ENCODE assay signal across 17 cellular contexts in the genomic region with DNA sequence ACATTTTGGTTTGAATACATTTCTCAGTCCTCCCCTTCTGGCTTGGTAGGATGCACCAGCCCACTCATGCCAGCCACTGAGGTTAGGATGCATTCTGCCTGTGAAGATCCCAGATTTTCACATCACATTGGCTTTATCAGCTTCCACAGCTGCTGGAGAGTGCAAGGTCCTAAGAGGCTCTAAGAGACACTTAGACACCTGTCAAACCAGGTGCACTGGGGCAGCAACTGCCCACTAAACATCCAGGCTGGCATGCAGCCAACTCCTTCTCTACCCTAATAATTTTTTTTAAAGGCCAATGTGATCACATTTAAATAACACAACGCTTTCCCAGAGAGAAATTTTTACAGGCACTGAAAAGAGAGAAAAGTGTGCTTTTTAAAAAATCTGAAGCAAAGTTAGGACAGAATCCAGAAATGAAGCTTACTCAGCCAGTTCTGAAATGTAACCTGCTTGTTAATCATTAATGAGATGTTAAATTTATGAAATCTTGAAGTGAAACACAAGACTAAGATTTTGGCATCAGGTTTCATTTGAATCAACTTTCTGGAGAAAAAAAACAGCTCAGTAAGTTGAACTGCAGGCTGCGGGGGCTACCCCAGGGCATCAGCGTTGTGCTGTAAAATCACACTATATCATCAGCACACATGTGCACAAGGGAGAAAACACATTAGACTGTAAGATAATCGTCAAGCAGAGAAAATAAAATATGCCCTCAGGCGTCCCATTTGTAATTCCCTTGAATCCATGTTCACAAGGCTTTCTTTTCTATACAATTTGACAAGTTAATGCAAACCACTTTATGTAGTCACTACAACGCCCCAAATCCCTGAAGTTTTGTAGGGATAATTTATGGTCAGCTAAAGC.
A peak's percentile ranks its signal among the peaks of the same experiment; 100 is the strongest.
DNase-seq lines count a peak whose midpoint lies in the region; FAIRE-seq and TF ChIP-seq lines count a peak whose summit lies in the region.
"Had no signal": no experiment of that assay in that cellular context is flagged by ENCODE, and none has a peak within 500 bp of the region (broad histone marks: within the 10 kb centered on the region; RNA-seq: fewer than 3 reads in every experiment).

No MANE protein-coding gene starts in this region.

- no peak overlapping the region for H3K4me3 ChIP-seq in LNCaP clone FGC (ENCODE audit: low read depth, low read length)
- H3K4me3 ChIP-seq in kidney (ENCODE audit: low read length in 2 of 2) = peak overlapping the region in 1 of 2 donors; percentile 44
- H3K4me3 ChIP-seq: upper lobe of left lung had no signal

- intact Hi-C loops in kidney (cut with DNase I) = no loop called here

- no peak overlapping the region for H3K27ac ChIP-seq in kidney (ENCODE audit: low read depth in 2 of 2, low read length in 2 of 2)
- H3K27ac ChIP-seq: epithelial cell of prostate, parathyroid adenoma, upper lobe of left lung had no signal

- DNase-seq in COR-L47 (lab: John Stamatoyannopoulos, UW) = peak; percentile 84
- DNase-seq in LNCaP clone FGC (ENCODE audit: low read depth) = peak; percentile 26
- DNase-seq in NCI-H524 (lab: John Stamatoyannopoulos, UW) = peak; percentile 98 to 100
- DNase-seq in kidney = no peak
- no peak for DNase-seq in NK-92 (lab: John Stamatoyannopoulos, UW; ENCODE audit: unreplicated experiment)
- DNase-seq in frontal cortex (ENCODE audit: low spot score in 2 of 2) = no peak
- no peak for DNase-seq in activated CD4-positive, CD25-positive, alpha-beta regulatory T cell treated with anti-CD3 and anti-CD28 coated beads, Interleukin-2, amount 50 U/mL, for 72 hours
- DNase-seq in HuH-7 (ENCODE audit: low spot score) = no peak
- DNase-seq: activated naive CD8-positive, alpha-beta T cell treated with anti-CD3 and anti-CD28 coated beads, Interleukin-2, amount 50 U/mL, for 24 hours; cerebellar nuclear complex; hippocampal formation; mesendoderm; NCI-H446; stimulated activated CD8-positive, alpha-beta memory T cell treated with anti-CD3 and anti-CD28 coated beads, Interleukin-4, amount 100 ng/mL, for 48 hours; upper lobe of left lung had no signal

- H3K9ac ChIP-seq in kidney (ENCODE audit: low read length in 2 of 2) = no peak overlapping the region
- H3K9ac ChIP-seq: parathyroid adenoma had no signal

- TF ChIP-seq CTCF in LNCaP clone FGC (IDR thresholded peaks at IDR 0.05; ENCODE audit: control insufficient read depth, extremely low read depth, insufficient read depth) (no peak), kidney (IDR thresholded peaks at IDR 0.05; ENCODE audit: borderline replicate concordance, extremely low read depth, insufficient read depth) (no peak)

- H3K36me3 ChIP-seq in kidney (ENCODE audit: control insufficient read depth in 1 of 2, insufficient read depth in 2 of 2, low read length in 2 of 2) = no peaks in the 10 kb centered on the region
- H3K36me3 ChIP-seq: upper lobe of left lung had no signal

- H3K4me1 ChIP-seq in kidney (ENCODE audit: control insufficient read depth in 1 of 2, insufficient read depth in 1 of 2, low read depth in 1 of 2, low read length in 2 of 2) = peaks cover 0 to 5% of the 10 kb centered on the region in 2 donors
- H3K4me1 ChIP-seq: parathyroid adenoma, upper lobe of left lung had no signal

- no peaks in the 10 kb centered on the region for H3K9me3 ChIP-seq in kidney (ENCODE audit: control insufficient read depth in 1 of 2, low read length in 2 of 2)
- H3K9me3 ChIP-seq: upper lobe of left lung had no signal

- FAIRE-seq in kidney (lab: Jason Lieb, UNC) = peak; percentile 6
- no peak for FAIRE-seq in frontal cortex (lab: Jason Lieb, UNC)

Comparison
In these comparisons a context has a peak if more than half of its experiments do, and no peak if none do; other contexts are left out.
1. DNase-seq: peak in COR-L47 (single experiment), LNCaP clone FGC (single experiment) and NCI-H524 (2 of 2); none in kidney (single experiment), NK-92 (single experiment), frontal cortex (0 of 2), activated CD4-positive, CD25-positive, alpha-beta regulatory T cell treated with anti-CD3 and anti-CD28 coated beads, Interleukin-2, amount 50 U/mL, for 72 hours (single experiment) and HuH-7 (single experiment).